Comparison of ENCODE assay signal across 15 cellular contexts in the genomic region with DNA sequence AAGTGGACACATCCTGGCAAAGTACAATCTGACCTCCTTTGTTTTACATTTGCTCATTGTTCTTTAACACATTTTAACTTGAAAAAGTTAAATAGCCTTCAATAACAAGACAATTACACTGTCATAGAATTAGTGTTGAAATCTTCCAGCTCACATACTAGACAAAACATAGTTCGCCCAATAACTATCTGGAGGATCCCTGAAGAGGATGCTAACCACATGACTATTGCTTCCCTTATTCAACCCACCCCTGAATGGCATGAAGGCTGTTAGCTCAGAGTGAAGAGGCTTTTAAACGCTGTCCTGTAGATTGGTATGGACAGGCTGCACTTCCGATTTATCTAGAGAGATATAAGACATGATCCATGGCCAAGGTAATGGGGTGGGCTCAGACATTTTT. TPM values are rescaled to one million over a fixed set of nuclear protein-coding genes. Genes with fewer than 3 reads are reported as not detected.
DNase-seq lines count a peak whose midpoint lies in the region; ATAC-seq and TF ChIP-seq lines count a peak whose summit lies in the region.
"Had no signal": no experiment of that assay in that cellular context is flagged by ENCODE, and none has a peak within 500 bp of the region (broad histone marks: within the 10 kb centered on the region; RNA-seq: fewer than 3 reads in every experiment).

No MANE protein-coding gene starts in this region.

- intact Hi-C loops in IMR-90 (cut with micrococcal nuclease) (no loop called here), uterus (cut with DNase I; ENCODE audit: low total_unique reads) (no loop called here), OCI-LY7 (cut with micrococcal nuclease; ENCODE audit: unreplicated experiment) (no loop called here), stomach (cut with DNase I; ENCODE audit: low total_unique reads) (no loop called here)

- H2AFZ ChIP-seq in GM23248 (no peak overlapping the region), IMR-90 (replicated peaks; ENCODE audit: low read length, poor library complexity) (no peak overlapping the region), OCI-LY7 (ENCODE audit: low read length) (no peak overlapping the region)

- H3K4me2 ChIP-seq in GM23248 (ENCODE audit: unreplicated experiment) (no peak overlapping the region), IMR-90 (ENCODE audit: low read depth, low read length) (no peak overlapping the region), OCI-LY7 (ENCODE audit: low read length) (no peak overlapping the region)

- H2AK5ac ChIP-seq in IMR-90 (ENCODE audit: low read depth, low read length): no peak overlapping the region

- H3K27ac ChIP-seq in GM23248: no peak overlapping the region
- no peak overlapping the region for H3K27ac ChIP-seq in IMR-90 (ENCODE audit: insufficient read depth, low read length)
- H3K27ac ChIP-seq in uterus: no peak overlapping the region
- no peak overlapping the region for H3K27ac ChIP-seq in OCI-LY7 (ENCODE audit: low read depth, low read length, poor library complexity, severe bottlenecking)
- no peak overlapping the region for H3K27ac ChIP-seq in stomach
- H3K27ac ChIP-seq: C4-2B had no signal

- no peaks in the 10 kb centered on the region for H3K9me1 ChIP-seq in IMR-90 (ENCODE audit: insufficient read depth, low read length)

- DNase-seq in GM23248: peak; percentile 6
- no peak for DNase-seq in IMR-90
- peak; percentile 56 for DNase-seq in fibroblast of villous mesenchyme (ENCODE audit: low read depth)
- no peak for DNase-seq in uterus
- DNase-seq in OCI-LY7 (ENCODE audit: low spot score): no peak
- DNase-seq in stomach: no peak
- DNase-seq: ACHN; AML-193; CD4-positive, alpha-beta memory T cell; DMS153; DMS79 treated with DMSO at 0.1 percent for 48 hours; GF-D8; KBM-7 had no signal

- no peaks in the 10 kb centered on the region for H3K79me1 ChIP-seq in IMR-90 (ENCODE audit: low read depth in 1 of 2, low read length in 2 of 2)

- no peak for TF ChIP-seq POLR2A in IMR-90 (IDR thresholded peaks at IDR 0.05; ENCODE audit: low read depth, low read length)
- TF ChIP-seq POLR2A in uterus (IDR thresholded peaks at IDR 0.05): no peak
- no peak for TF ChIP-seq POLR2A in stomach (IDR thresholded peaks at IDR 0.05)

- no peak for TF ChIP-seq RAD21 in IMR-90 (IDR thresholded peaks at IDR 0.05; ENCODE audit: low read length)

- H2BK20ac ChIP-seq in IMR-90 (ENCODE audit: low read depth, low read length): no peak overlapping the region

- H3K4me3 ChIP-seq in GM23248 (no peak overlapping the region), IMR-90 (ENCODE audit: insufficient read depth, low read depth, low read length) (no peak overlapping the region), fibroblast of villous mesenchyme (ENCODE audit: low read depth, low read length) (no peak overlapping the region), uterus (no peak overlapping the region), OCI-LY7 (ENCODE audit: low read depth, low read length, poor library complexity, severe bottlenecking) (no peak overlapping the region), stomach (no peak overlapping the region)
- H3K4me3 ChIP-seq: HAP-1 had no signal

- peaks cover 9% of the 10 kb centered on the region for H3F3A ChIP-seq in GM23248 (ENCODE audit: insufficient read depth)

- H3K56ac ChIP-seq in IMR-90 (ENCODE audit: extremely low read depth, insufficient read depth, low read length): no peak overlapping the region

- H3K4me1 ChIP-seq in GM23248 (ENCODE audit: insufficient read depth) (peaks cover 28% of the 10 kb centered on the region), IMR-90 (ENCODE audit: control insufficient read depth, insufficient read depth, low read length) (peaks cover 4% of the 10 kb centered on the region), uterus (no peaks in the 10 kb centered on the region), OCI-LY7 (ENCODE audit: insufficient read depth, low read length, poor library complexity, severe bottlenecking) (no peaks in the 10 kb centered on the region), stomach (no peaks in the 10 kb centered on the region)
- H3K4me1 ChIP-seq: HAP-1 had no signal

- dilution Hi-C loops in IMR-90 (cut with HindIII; ENCODE audit: low sequenced_read_pairs, unreplicated experiment): no loop called here

- H3K36me3 ChIP-seq in GM23248 (ENCODE audit: low read depth) (no peaks in the 10 kb centered on the region), IMR-90 (ENCODE audit: control insufficient read depth, insufficient read depth, low read length) (no peaks in the 10 kb centered on the region), uterus (no peaks in the 10 kb centered on the region), OCI-LY7 (ENCODE audit: insufficient read depth, low read length) (no peaks in the 10 kb centered on the region), stomach (no peaks in the 10 kb centered on the region)
- H3K36me3 ChIP-seq: HAP-1 had no signal

- no peak overlapping the region for H3K14ac ChIP-seq in IMR-90 (replicated peaks; ENCODE audit: low read depth, low read length)

- H3K9me2 ChIP-seq in GM23248 (ENCODE audit: insufficient read depth) (no peaks in the 10 kb centered on the region), OCI-LY7 (ENCODE audit: insufficient read depth, low read length) (no peaks in the 10 kb centered on the region)

- no peak for ATAC-seq in IMR-90 (ENCODE audit: low read depth)

- H2AK9ac ChIP-seq in IMR-90 (replicated peaks; ENCODE audit: low read depth, low read length, poor library complexity): no peak overlapping the region

- peak overlapping the region; percentile 52; the same call in 1 of the 2 replicates for H3K18ac ChIP-seq in IMR-90 (ENCODE audit: low read depth, low read length)

- no peak overlapping the region for H3K4ac ChIP-seq in IMR-90 (ENCODE audit: low read depth, low read length)

- no peak overlapping the region for H2BK120ac ChIP-seq in IMR-90 (ENCODE audit: low read depth, low read length)

- TF ChIP-seq CTCF in IMR-90 (conservative IDR thresholded peaks at IDR 0.05; ENCODE audit: low read depth, low read length) (no peak), fibroblast of villous mesenchyme (IDR thresholded peaks at IDR 0.05; ENCODE audit: insufficient read depth, low read depth, low read length) (no peak), uterus (IDR thresholded peaks at IDR 0.05) (no peak), OCI-LY7 (conservative IDR thresholded peaks at IDR 0.05; ENCODE audit: low read length) (no peak), stomach (IDR thresholded peaks at IDR 0.05) (no peak)

- H4K91ac ChIP-seq in IMR-90 (ENCODE audit: insufficient read depth, low read depth, low read length): no peak overlapping the region

- no peak overlapping the region for H3K23ac ChIP-seq in IMR-90 (ENCODE audit: low read depth, low read length)

- H3K79me2 ChIP-seq in GM23248 (ENCODE audit: insufficient read depth): no peaks in the 10 kb centered on the region
- H3K79me2 ChIP-seq in OCI-LY7 (ENCODE audit: insufficient read depth, low read depth, low read length): no peaks in the 10 kb centered on the region

- 94% methylated on average over 3 of the region's 3 CpGs for whole genome bisulfite sequencing in GM23248 (ENCODE audit: low coverage in 1 of 2, low lambda C conversion rate in 2 of 2, missing lambda C conversion rate in 2 of 2), 2 experiments
- no CpG with 5 or more reads among the region's 3 CpGs for WGBS in IMR-90 (ENCODE audit: extremely low coverage in 2 of 2, insufficient read length in 1 of 2), 2 experiments
- WGBS in stomach, 5 donors: 93 to 100% (median 96%) methylated on average over 3 of the region's 3 CpGs

- POLR2A ChIA-PET in IMR-90 (lab: Charles Lee; ENCODE audit: unreplicated experiment) (interaction anchor here (0.9 kb wide), 1 partner anchor 16 kb away, joined by 3 read pairs; no protein-coding TSS in a partner anchor), OCI-LY7 (lab: Charles Lee) (interaction anchor here (0.9 to 1.4 kb wide), 2 partner anchors 9 to 13 kb away, joined by 3 read pairs; no protein-coding TSS in a partner anchor)

- H4K5ac ChIP-seq in IMR-90 (ENCODE audit: low read depth, low read length): no peak overlapping the region

- H4K20me1 ChIP-seq in GM23248 (ENCODE audit: insufficient read depth): no peaks in the 10 kb centered on the region
- H4K20me1 ChIP-seq in IMR-90 (ENCODE audit: insufficient read depth, low read length): no peaks in the 10 kb centered on the region
- no peaks in the 10 kb centered on the region for H4K20me1 ChIP-seq in OCI-LY7 (ENCODE audit: insufficient read depth, low read length)

- in situ Hi-C loops in GM23248 (cut with MboI): no loop called here
- in situ Hi-C loops in IMR-90 (cut with MboI; ENCODE audit: low sequenced_read_pairs): no loop called here

- CTCF ChIA-PET in IMR-90 (lab: Yijun Ruan, JAX) (no interaction called here), OCI-LY7 (lab: Charles Lee; ENCODE audit: unreplicated experiment) (no interaction called here)

- H3K9me3 ChIP-seq in GM23248 (ENCODE audit: low read depth): no peaks in the 10 kb centered on the region
- no peaks in the 10 kb centered on the region for H3K9me3 ChIP-seq in IMR-90 (ENCODE audit: control insufficient read depth, insufficient read depth, low read length)
- no peaks in the 10 kb centered on the region for H3K9me3 ChIP-seq in uterus
- no peaks in the 10 kb centered on the region for H3K9me3 ChIP-seq in OCI-LY7 (ENCODE audit: low read length)
- no peaks in the 10 kb centered on the region for H3K9me3 ChIP-seq in stomach
- H3K9me3 ChIP-seq: HAP-1 had no signal

- H3K27me3 ChIP-seq in GM23248 (replicated peaks; ENCODE audit: insufficient read depth) (no peaks in the 10 kb centered on the region), IMR-90 (ENCODE audit: control insufficient read depth, insufficient read depth, low read length) (no peaks in the 10 kb centered on the region), uterus (no peaks in the 10 kb centered on the region), stomach (no peaks in the 10 kb centered on the region)

- H2BK5ac ChIP-seq in IMR-90 (ENCODE audit: low read depth, low read length, poor library complexity, severe bottlenecking): no peak overlapping the region

- H2BK15ac ChIP-seq in IMR-90 (ENCODE audit: low read depth, low read length): no peak overlapping the region

- no peak for TF ChIP-seq EP300 in stomach (IDR thresholded peaks at IDR 0.05)

- no peak overlapping the region for H3K9ac ChIP-seq in GM23248
- H3K9ac ChIP-seq in IMR-90 (ENCODE audit: low read depth, low read length): no peak overlapping the region

- BruUV-seq in IMR-90 (replicated peaks; lab: Mats Ljungman, UMichigan) (no TSS peak), OCI-LY7 (replicated peaks; lab: Mats Ljungman, UMichigan) (no TSS peak)

- H4K8ac ChIP-seq in IMR-90 (ENCODE audit: low read depth in 2 of 2, low read length in 2 of 2): no peak overlapping the region

RNA-seq across cellular contexts. Expression of a gene that starts 15.0 kb away (rescaled TPM):
- total RNA-seq in GM23248 (2014; rRNA removed; shearing (Covaris generic)): 76.9 and 83.9 TPM in 2 replicates
- 42.7 and 44.6 TPM in 2 replicates for polyA plus RNA-seq in GM23248 (2016; fragmentation: Nextera tagmentation; extraction: Ambion mirVana)
- total RNA-seq in IMR-90 (2012; rRNA removed): 132 and 154 TPM in 2 replicates
- 43.9 and 48.0 TPM in 2 replicates for polyA plus RNA-seq in IMR-90 (2012; rRNA removed)
- 19.3 and 19.7 TPM in 2 replicates for polyA plus RNA-seq in IMR-90 (2012; cell fraction: cytosol; rRNA removed)
- 23.4 and 39.5 TPM in 2 replicates for polyA plus RNA-seq in IMR-90 (2012; cell fraction: nucleus; rRNA removed; ENCODE audit: low replicate concordance)
- 93.3 and 111 TPM in 2 replicates for total RNA-seq in fibroblast of villous mesenchyme
- total RNA-seq in uterus: 10 to 100 TPM; 21.3 to 84.0 (median 42.3) TPM
- total RNA-seq in OCI-LY7 (2014; rRNA removed; shearing (Covaris generic)): 3.9 and 5.3 TPM in 2 replicates
- 6.2 and 7.6 TPM in 2 replicates for total RNA-seq in OCI-LY7 (2022)
- total RNA-seq in stomach: 10 to 100 TPM in 4 of 5 donors, 1 to 10 TPM in 1; 3.8 to 39.8 (median 15.8) TPM
- polyA plus RNA-seq in stomach: 10 to 100 TPM in 1 of 3 donors, 1 to 10 TPM in 2; 3.9 to 10.7 (median 7.7) TPM

Comparison
In these comparisons a context has a peak if more than half of its experiments do, and no peak if none do; other contexts are left out.
1. DNase-seq: peak in GM23248 (single experiment) and fibroblast of villous mesenchyme (single experiment); none in IMR-90 (single experiment), uterus (0 of 2), OCI-LY7 (single experiment) and stomach (single experiment).